ENCODE assay signal across 8 cellular contexts in genomic region chr4:1720163-1720983, GRCh38. TPM values are rescaled to one million over a fixed set of nuclear protein-coding genes. Genes with fewer than 3 reads are reported as not detected.
DNase-seq lines count a peak whose midpoint lies in the region; ATAC-seq and TF ChIP-seq lines count a peak whose summit lies in the region.

No MANE protein-coding gene starts in this region.

- H3K36me3 Mint-ChIP-seq in activated T-helper 17 cell treated with anti-CD3 and anti-CD28 coated beads, Interleukin-2, amount 50 U/mL, for 72 hours (ENCODE audit: low read depth) = peaks cover 55% of the 10 kb centered on the region
- H3K36me3 Mint-ChIP-seq in nephron (ENCODE audit: low read depth) = peaks cover 3% of the 10 kb centered on the region

- no peaks in the 10 kb centered on the region for H3K27me3 Mint-ChIP-seq in activated T-helper 17 cell treated with anti-CD3 and anti-CD28 coated beads, Interleukin-2, amount 50 U/mL, for 72 hours
- H3K27me3 Mint-ChIP-seq in nephron (ENCODE audit: low read depth) = no peaks in the 10 kb centered on the region

- H3K9me3 ChIP-seq in Karpas-422 (ENCODE audit: low read length) (no peaks in the 10 kb centered on the region), aorta (ENCODE audit: control insufficient read depth, low read length) (no peaks in the 10 kb centered on the region)

- H2AFZ ChIP-seq in Karpas-422 (ENCODE audit: low read length) = 0 out of 2 replicates have a peak overlapping the region, but pooled peaks have one; percentile 50

- peaks cover 36% of the 10 kb centered on the region for H4K20me1 ChIP-seq in Karpas-422 (ENCODE audit: insufficient read depth, low read depth, low read length)

- intact Hi-C loops in aorta (cut with DNase I) = loop anchor here (5.0 to 10.0 kb wide), 2 partner anchors 138 to 366 kb away; no protein-coding TSS in a partner anchor

- no peaks in the 10 kb centered on the region for H3K9me3 Mint-ChIP-seq in activated T-helper 17 cell treated with anti-CD3 and anti-CD28 coated beads, Interleukin-2, amount 50 U/mL, for 72 hours
- H3K9me3 Mint-ChIP-seq in nephron = no peaks in the 10 kb centered on the region

- H3K79me2 ChIP-seq in Karpas-422 (ENCODE audit: low read length) = peaks cover 71% of the 10 kb centered on the region

- peak; percentile 14 for ATAC-seq in GM21528 (IDR thresholded peaks at IDR 0.05; ENCODE audit: low FRiP score, unreplicated experiment)
- ATAC-seq in activated T-helper 17 cell treated with anti-CD3 and anti-CD28 coated beads, Interleukin-2, amount 50 U/mL, for 72 hours (replicated peaks) = peak; percentile 23
- ATAC-seq in aorta (ENCODE audit: low FRiP score) = peak; percentile 24

- TF ChIP-seq CTCF in GM06990 (IDR thresholded peaks at IDR 0.05; ENCODE audit: insufficient read depth, low read length, poor library complexity, severe bottlenecking) (no peak), fibroblast of pulmonary artery (IDR thresholded peaks at IDR 0.05; ENCODE audit: low read length, missing control alignments) (no peak), nephron (IDR thresholded peaks at IDR 0.05; ENCODE audit: unreplicated experiment in 3 of 3) (no peak)

- peak; percentile 75 for DNase-seq in GM06990 (ENCODE audit: extremely low read depth, insufficient read length)
- DNase-seq in Karpas-422 = peak; percentile 85
- DNase-seq in fibroblast of pulmonary artery (ENCODE audit: low read depth) = peak; percentile 31
- DNase-seq in aorta = peak; percentile 77 to 86
- no peak for DNase-seq in NCI-H524 treated with DMSO at 0.1 percent for 48 hours (lab: John Stamatoyannopoulos, UW)

- H3K4me1 Mint-ChIP-seq in activated T-helper 17 cell treated with anti-CD3 and anti-CD28 coated beads, Interleukin-2, amount 50 U/mL, for 72 hours = peaks cover 17% of the 10 kb centered on the region
- H3K4me1 Mint-ChIP-seq in nephron = peaks cover 20% of the 10 kb centered on the region

- H3K27me3 ChIP-seq in GM06990 (replicated peaks; ENCODE audit: control insufficient read depth, insufficient read depth, low read length) (no peaks in the 10 kb centered on the region), Karpas-422 (ENCODE audit: low read length) (no peaks in the 10 kb centered on the region), aorta (ENCODE audit: control insufficient read depth in 1 of 2, insufficient read depth in 2 of 2, low read length in 1 of 2) (no peaks in the 10 kb centered on the region)

- peak overlapping the region; percentile 96 for H3K4me2 ChIP-seq in Karpas-422 (ENCODE audit: low read depth, low read length, poor library complexity, severe bottlenecking)

- peak overlapping the region; percentile 93 for H3K9ac ChIP-seq in Karpas-422 (ENCODE audit: low read length)

- H3K4me1 ChIP-seq in Karpas-422 (ENCODE audit: low read length) = peaks cover 54% of the 10 kb centered on the region
- H3K4me1 ChIP-seq in aorta (ENCODE audit: control insufficient read depth in 1 of 2, insufficient read depth in 2 of 2, low read length in 2 of 2) = no peaks in the 10 kb centered on the region

- peak overlapping the region; percentile 88 for H3K27ac Mint-ChIP-seq in activated T-helper 17 cell treated with anti-CD3 and anti-CD28 coated beads, Interleukin-2, amount 50 U/mL, for 72 hours
- peak overlapping the region; percentile 54 to 90 (median 72) for H3K27ac Mint-ChIP-seq in nephron

- H3K27ac ChIP-seq in Karpas-422 (ENCODE audit: low read length) (peak overlapping the region; percentile 87), aorta (ENCODE audit: low read depth in 1 of 2, low read length in 2 of 2) (peak overlapping the region in 1 of 2 donors; percentile 86)

- peaks cover 20% of the 10 kb centered on the region for H3K36me3 ChIP-seq in GM06990 (ENCODE audit: control insufficient read depth, insufficient read depth, low read length)
- peaks cover 12% of the 10 kb centered on the region; the same call in 1 of the 2 replicates for H3K36me3 ChIP-seq in Karpas-422 (ENCODE audit: insufficient read depth, low read length)
- peaks cover 0 to 2% of the 10 kb centered on the region in 2 donors for H3K36me3 ChIP-seq in aorta (ENCODE audit: control insufficient read depth in 1 of 2, insufficient read depth in 2 of 2, low read length in 1 of 2)

- H3K4me3 ChIP-seq in GM06990 (replicated peaks; ENCODE audit: low read depth, low read length) (peak overlapping the region; percentile 92), Karpas-422 (ENCODE audit: low read length) (peak overlapping the region; percentile 82), fibroblast of pulmonary artery (replicated peaks; ENCODE audit: low read depth, low read length) (peak overlapping the region; percentile 67), aorta (ENCODE audit: low read length in 2 of 2) (peak overlapping the region; percentile 23 to 39)

- H3K9me2 ChIP-seq in Karpas-422 (replicated peaks; ENCODE audit: insufficient read depth, low read length) = no peaks in the 10 kb centered on the region

- 1% methylated on average over 60 to 79 of the region's 79 CpGs for WGBS in aorta, 2 donors

- H3K4me3 Mint-ChIP-seq in activated T-helper 17 cell treated with anti-CD3 and anti-CD28 coated beads, Interleukin-2, amount 50 U/mL, for 72 hours = peak overlapping the region; percentile 98
- peak overlapping the region; percentile 88 to 92 (median 92) for H3K4me3 Mint-ChIP-seq in nephron

RNA-seq across cellular contexts. Expression of gene TMEM129, which starts 0.8 kb away (rescaled TPM):
- 21.8 and 39.4 TPM in 2 replicates for total RNA-seq in Karpas-422 (2014; rRNA removed; shearing (Covaris generic); ENCODE audit: low replicate concordance)
- total RNA-seq in activated T-helper 17 cell treated with anti-CD3 and anti-CD28 coated beads, Interleukin-2, amount 50 U/mL, for 72 hours = 10 to 100 TPM; 15.7 to 16.0 TPM
- total RNA-seq in aorta = 10 to 100 TPM; 24.9 to 26.6 TPM
- 10 to 100 TPM; 14.8 to 36.4 TPM for polyA plus RNA-seq in aorta

RNA-seq across cellular contexts. Expression of gene TACC3, which starts 0.9 kb away (rescaled TPM):
- 22.0 and 37.6 TPM in 2 replicates for total RNA-seq in Karpas-422 (2014; rRNA removed; shearing (Covaris generic); ENCODE audit: low replicate concordance)
- 100 to 1,000 TPM; 151 to 204 TPM for total RNA-seq in activated T-helper 17 cell treated with anti-CD3 and anti-CD28 coated beads, Interleukin-2, amount 50 U/mL, for 72 hours
- total RNA-seq in aorta = 10 to 100 TPM in 1 of 2 donors, 1 to 10 TPM in 1; 7.6 to 16.1 TPM
- 1 to 10 TPM; 5.2 to 9.3 TPM for polyA plus RNA-seq in aorta

RNA-seq across cellular contexts. Expression of gene SLBP, which starts 8.3 kb away (rescaled TPM):
- total RNA-seq in Karpas-422 (2014; rRNA removed; shearing (Covaris generic); ENCODE audit: low replicate concordance) = 82.1 and 92.4 TPM in 2 replicates
- 100 to 1,000 TPM in 1 of 2 donors, 10 to 100 TPM in 1; 68.2 to 132 TPM for total RNA-seq in activated T-helper 17 cell treated with anti-CD3 and anti-CD28 coated beads, Interleukin-2, amount 50 U/mL, for 72 hours
- 10 to 100 TPM; 25.1 to 25.3 TPM for total RNA-seq in aorta
- 10 to 100 TPM; 27.2 to 35.1 TPM for polyA plus RNA-seq in aorta

RNA-seq across cellular contexts. Expression of gene FAM53A, which starts 36.3 kb away (rescaled TPM):
- 1.5 and 3.6 TPM in 2 replicates for total RNA-seq in Karpas-422 (2014; rRNA removed; shearing (Covaris generic); ENCODE audit: low replicate concordance)
- 1 to 10 TPM; 1.8 to 2.6 TPM for total RNA-seq in activated T-helper 17 cell treated with anti-CD3 and anti-CD28 coated beads, Interleukin-2, amount 50 U/mL, for 72 hours
- 1 to 10 TPM; 1.5 to 1.9 TPM for total RNA-seq in aorta
- polyA plus RNA-seq in aorta = under 1 TPM in 1 of 2 donors, not detected in 1; 0.77 TPM

Comparison
In these comparisons a context has a peak if more than half of its experiments do, and no peak if none do; other contexts are left out.
1. H3K4me3 ChIP-seq: peak in every context shown above with its lines; median percentile 92 in GM06990; 82 in Karpas-422; 67 in fibroblast of pulmonary artery; 31 in aorta.